ENCODE assay signal across 37 cellular contexts in the genomic region with DNA sequence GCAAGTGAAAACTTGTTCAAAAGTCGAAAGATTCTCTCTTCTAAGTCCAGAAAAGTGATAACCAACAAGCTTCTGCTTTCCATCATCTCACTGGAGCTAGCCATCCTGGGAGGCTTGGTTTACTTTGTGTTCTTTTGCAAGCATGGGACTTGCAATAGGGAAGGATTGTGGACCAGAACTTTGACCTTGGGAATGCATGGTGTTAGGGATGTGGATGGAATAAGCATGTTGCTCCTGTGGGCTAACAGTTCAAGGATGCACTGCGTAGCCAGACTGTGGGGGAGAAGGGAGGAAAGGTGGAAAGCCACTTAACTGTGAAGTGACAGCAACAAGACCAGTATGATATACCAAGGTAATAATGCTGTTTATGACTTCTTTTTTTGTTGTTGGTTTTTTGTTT. TPM values are rescaled to one million over a fixed set of nuclear protein-coding genes. Genes with fewer than 3 reads are reported as not detected.
"Had no signal": no experiment of that assay in that cellular context is flagged by ENCODE, and none has a peak within 500 bp of the region (broad histone marks: within the 10 kb centered on the region; RNA-seq: fewer than 3 reads in every experiment).

No MANE protein-coding gene starts in this region.

- H3K36me3 Mint-ChIP-seq: activated CD4-positive, alpha-beta memory T cell treated with anti-CD3 and anti-CD28 coated beads for 36 hours; activated naive CD4-positive, alpha-beta T cell treated with anti-CD3 and anti-CD28 coated beads, Interleukin-2, amount 50 U/mL, for 72 hours; WTC11 had no signal

- H3K4me3 ChIP-seq: adrenal gland, body of pancreas, breast epithelium, Peyer's patch, SJSA1 had no signal

- H3K9me3 Mint-ChIP-seq: activated naive CD4-positive, alpha-beta T cell treated with anti-CD3 and anti-CD28 coated beads, Interleukin-2, amount 50 U/mL, for 72 hours; activated T-cell treated with anti-CD3 and anti-CD28 coated beads, Interleukin-2, amount 50 U/mL, for 4 hours; T-helper 1 cell treated with Interleukin-12 subunit alpha and Interleukin-12 subunit beta and Interleukin-4 antibody, amounts not matched to agents 30 μg/mL and 1 μg/mL, for 36 hours; WTC11 had no signal

- H3K9ac ChIP-seq: KMS-11, SK-N-SH had no signal

- H3K9me3 ChIP-seq: adrenal gland, body of pancreas, breast epithelium, SJSA1, SK-N-SH had no signal

- H3K27me3 ChIP-seq: adrenal gland, body of pancreas, breast epithelium, Peyer's patch, SJSA1 had no signal

- H3K4me3 Mint-ChIP-seq: activated CD4-positive, alpha-beta memory T cell treated with anti-CD3 and anti-CD28 coated beads for 36 hours; activated naive CD4-positive, alpha-beta T cell treated with anti-CD3 and anti-CD28 coated beads for 36 hours; activated T-cell treated with anti-CD3 and anti-CD28 coated beads, Interleukin-2, amount 50 U/mL, for 4 hours; activated T-helper 1 cell treated with anti-CD3 and anti-CD28 coated beads, Interleukin-12 subunit alpha, Interleukin-12 subunit beta, Interleukin-2, Interleukin-4 antibody, amounts not matched to agents 30 ng/mL and 10 ng/mL and 1 ng/mL, durations not matched to agents 14 hours and 24 hours and 36 hours; T-helper 1 cell treated with Interleukin-12 subunit alpha and Interleukin-12 subunit beta and Interleukin-4 antibody, amounts not matched to agents 30 μg/mL and 1 μg/mL, for 36 hours; T-helper 2 cell treated with Interferon-gamma antibody and Interleukin-4, amounts not matched to agents 5 μg/mL and 100 μg/mL, for 36 hours; WTC11 had no signal

- H3K27ac Mint-ChIP-seq: activated CD4-positive, alpha-beta memory T cell treated with anti-CD3 and anti-CD28 coated beads for 36 hours; activated naive CD4-positive, alpha-beta T cell treated with anti-CD3 and anti-CD28 coated beads for 36 hours; activated naive CD4-positive, alpha-beta T cell treated with anti-CD3 and anti-CD28 coated beads, Interleukin-2, amount 50 U/mL, for 72 hours; activated T-helper 1 cell treated with anti-CD3 and anti-CD28 coated beads, Interleukin-12 subunit alpha, Interleukin-12 subunit beta, Interleukin-2, Interleukin-4 antibody, amounts not matched to agents 30 ng/mL and 10 ng/mL and 1 ng/mL, durations not matched to agents 14 hours and 24 hours and 36 hours; T-helper 1 cell treated with Interleukin-12 subunit alpha and Interleukin-12 subunit beta and Interleukin-4 antibody, amounts not matched to agents 30 μg/mL and 1 μg/mL, for 36 hours; T-helper 2 cell treated with Interferon-gamma antibody and Interleukin-4, amounts not matched to agents 5 μg/mL and 100 μg/mL, for 36 hours; WTC11 had no signal

- FAIRE-seq: astrocyte, TTC549 had no signal

- ATAC-seq: activated naive CD4-positive, alpha-beta T cell treated with anti-CD3 and anti-CD28 coated beads, Interleukin-2, amount 50 U/mL, for 72 hours; activated T-cell treated with anti-CD3 and anti-CD28 coated beads, Interleukin-2, amount 50 U/mL, for 4 hours; body of pancreas; PC-3; WTC11 had no signal

- DNase-seq: activated CD4-positive, alpha-beta memory T cell treated with anti-CD3 and anti-CD28 coated beads for 36 hours; activated CD4-positive, alpha-beta T cell treated with anti-CD3 and anti-CD28 coated beads for 4 hours; activated CD4-positive, alpha-beta T cell treated with anti-CD3 and anti-CD28 coated beads, Interleukin-2, amount 50 U/mL, for 1 hour; activated CD4-positive, CD25-positive, alpha-beta regulatory T cell treated with anti-CD3 and anti-CD28 coated beads, Interleukin-2, amount 50 U/mL, for 72 hours; activated gamma-delta T cell treated with Interleukin-2 at 50 U/mL for 16 hours; activated naive CD4-positive, alpha-beta T cell treated with anti-CD3 and anti-CD28 coated beads for 36 hours; activated T-cell treated with anti-CD3 and anti-CD28 coated beads, Interleukin-2, amount 50 U/mL, for 4 hours; body of pancreas; MM.1S; NCI-H1092 treated with DMSO at 0.1 percent for 48 hours; NCI-H1417; NCI-H146; NCI-H187; NCI-H2029 treated with DMSO at 0.1 percent for 48 hours; NCI-H2107; NCI-H2171; NCI-H510A; NCI-H526; NCI-H748 treated with DMSO at 0.1 percent for 48 hours; NK-92 treated with Interleukin-12 subunit alpha and Interleukin-12 subunit beta, amount 100 ng/mL, for 24 hours; PC-3; Peyer's patch; SHP77 treated with DMSO at 0.1 percent for 48 hours; SK-N-SH had no signal

- H3K27me3 Mint-ChIP-seq: activated CD4-positive, alpha-beta memory T cell treated with anti-CD3 and anti-CD28 coated beads for 36 hours had no signal

- H3K4me1 ChIP-seq: adrenal gland, body of pancreas, breast epithelium, Peyer's patch, SJSA1 had no signal

- H3K4me2 ChIP-seq: KMS-11, SK-N-SH had no signal

- H3K36me3 ChIP-seq: adrenal gland, breast epithelium, Peyer's patch, SJSA1 had no signal

- H3K4me1 Mint-ChIP-seq: WTC11 had no signal

- H3K27ac ChIP-seq: adrenal gland, body of pancreas, breast epithelium, KMS-11, Peyer's patch, SJSA1 had no signal

RNA-seq across cellular contexts. Expression of gene SOAT2, which starts 28.6 kb away (rescaled TPM):
- total RNA-seq: activated T-helper 1 cell treated with anti-CD3 and anti-CD28 coated beads, Interleukin-12 subunit alpha, Interleukin-12 subunit beta, Interleukin-2, Interleukin-4 antibody, amounts not matched to agents 30 ng/mL and 10 ng/mL and 1 ng/mL, durations not matched to agents 14 hours and 24 hours and 36 hours; astrocyte; body of pancreas; cardiac septum; LHCN-M2; SJSA1; WTC11 had no signal

RNA-seq across cellular contexts. Expression of gene IGFBP6, which starts 34.4 kb away (rescaled TPM):
- total RNA-seq: activated T-helper 1 cell treated with anti-CD3 and anti-CD28 coated beads, Interleukin-12 subunit alpha, Interleukin-12 subunit beta, Interleukin-2, Interleukin-4 antibody, amounts not matched to agents 30 ng/mL and 10 ng/mL and 1 ng/mL, durations not matched to agents 14 hours and 24 hours and 36 hours had no signal
